Comparison of ENCODE assay signal across 8 cellular contexts in the genomic region with DNA sequence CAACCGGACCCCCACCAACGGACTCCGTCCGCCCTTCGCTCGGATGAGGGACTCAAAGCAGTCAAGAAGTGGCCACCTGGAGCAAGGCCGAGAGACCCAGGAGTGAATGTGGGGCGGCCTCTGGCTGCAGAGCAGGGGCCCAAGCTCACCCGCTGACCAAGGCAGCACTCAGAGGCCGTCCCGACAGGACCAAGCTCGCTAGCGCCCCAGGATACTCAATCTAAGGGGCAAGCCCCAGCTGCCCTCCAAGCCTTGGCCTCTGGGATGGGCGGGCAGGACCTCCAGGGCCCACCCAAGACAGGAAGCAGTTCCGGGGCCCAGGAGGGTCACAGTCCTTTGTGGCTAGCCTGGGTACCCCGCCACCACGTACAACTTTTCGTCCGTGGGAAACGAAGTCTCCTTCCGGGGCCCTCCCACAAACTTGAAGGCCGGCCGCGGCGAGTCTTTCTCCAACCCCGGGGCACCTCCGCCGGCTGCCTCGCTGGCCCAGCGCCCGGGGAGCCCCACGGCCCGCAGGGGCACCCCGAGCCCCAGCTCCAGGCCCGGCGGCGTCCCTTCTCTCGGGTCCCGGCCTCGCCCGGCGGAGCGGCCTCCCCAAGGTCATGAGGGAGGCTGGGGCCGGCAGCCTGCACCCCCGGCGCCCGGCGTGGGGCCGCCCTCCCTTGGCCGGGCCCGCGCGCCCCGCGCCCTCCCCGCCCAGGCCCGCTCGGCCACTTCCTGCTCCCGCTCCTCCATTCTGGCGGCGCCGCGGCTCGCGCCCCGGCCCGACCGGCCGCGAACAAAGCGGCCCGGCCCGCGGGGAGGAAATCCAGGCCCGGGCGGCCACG. TPM values are rescaled to one million over a fixed set of nuclear protein-coding genes. Genes with fewer than 3 reads are reported as not detected.
DNase-seq lines count a peak whose midpoint lies in the region; ATAC-seq and TF ChIP-seq lines count a peak whose summit lies in the region.

No MANE protein-coding gene starts in this region.

- H3K4me3 ChIP-seq in AG09309 (ENCODE audit: control insufficient read depth, low read depth, low read length): peak overlapping the region; percentile 72
- H3K4me3 ChIP-seq in Jurkat, Clone E6-1 (ENCODE audit: low read length): peak overlapping the region; percentile 72
- peak overlapping the region; percentile 88 to 97 for H3K4me3 ChIP-seq in ascending aorta
- H3K4me3 ChIP-seq in spleen: peak overlapping the region; percentile 58 to 94 (median 76)

- no peak for DNase-seq in AG09309 (ENCODE audit: low read depth)
- no peak for DNase-seq in Jurkat, Clone E6-1 (ENCODE audit: low read depth, low spot score)
- DNase-seq in ascending aorta (ENCODE audit: low spot score in 2 of 2): no peak
- peak; percentile 50 for DNase-seq in iPS-NIHi7 (ENCODE audit: extremely low spot score)
- DNase-seq in spleen: peak; percentile 92
- DNase-seq in putamen (ENCODE audit: low spot score): no peak
- no peak for DNase-seq in midbrain (lab: John Stamatoyannopoulos, UW)

- no peak for TF ChIP-seq POLR2A in spleen (IDR thresholded peaks at IDR 0.05)

- TF ChIP-seq CTCF in AG09309 (IDR thresholded peaks at IDR 0.05; ENCODE audit: control insufficient read depth, insufficient read depth, low read depth, low read length, missing control alignments) (no peak), ascending aorta (IDR thresholded peaks at IDR 0.05) (no peak), spleen (IDR thresholded peaks at IDR 0.05 in 8 of 11, conservative IDR thresholded peaks at IDR 0.05 in 3 of 11) (peak in 1 of 11 experiments; percentile 13)

- H3K4me1 ChIP-seq in ascending aorta (peaks cover 29 to 38% of the 10 kb centered on the region in 2 donors), spleen (peaks cover 58 to 93% (median 84%) of the 10 kb centered on the region in 6 donors)

- peaks cover 3 to 7% of the 10 kb centered on the region in 2 donors for H3K36me3 ChIP-seq in ascending aorta
- H3K36me3 ChIP-seq in spleen: peaks cover 0 to 29% (median 13%) of the 10 kb centered on the region in 6 donors

- ATAC-seq in GM18909 (IDR thresholded peaks at IDR 0.05; ENCODE audit: poor library complexity, unreplicated experiment): peak; percentile 33

- peak overlapping the region; percentile 53 to 62 for H3K27ac ChIP-seq in ascending aorta
- H3K27ac ChIP-seq in spleen: peak overlapping the region; percentile 68 to 95 (median 82)

- intact Hi-C loops in ascending aorta (cut with DNase I): no loop called here
- intact Hi-C loops in spleen (cut with DNase I; ENCODE audit: low total_unique reads): no loop called here

- 0 to 8% (median 3%) methylated on average over 38 to 77 of the region's 77 CpGs for WGBS in spleen, 5 donors

- H3K27me3 ChIP-seq in ascending aorta (no peaks in the 10 kb centered on the region), spleen (replicated peaks in 1 of 7) (no peaks in the 10 kb centered on the region)

- no peaks in the 10 kb centered on the region for H3K9me3 ChIP-seq in ascending aorta
- no peaks in the 10 kb centered on the region for H3K9me3 ChIP-seq in spleen

RNA-seq across cellular contexts. Expression of gene AKT1, which starts 0.7 kb away (rescaled TPM):
- polyA plus RNA-seq in Jurkat, Clone E6-1 (2012; ENCODE audit: insufficient read depth, insufficient read length): 149 TPM
- total RNA-seq in ascending aorta (112 TPM), spleen (100 to 1,000 TPM; 107 to 184 (median 141) TPM)
- polyA plus RNA-seq in spleen: 100 to 1,000 TPM in 1 of 3 donors, 10 to 100 TPM in 2; 56.2 to 114 (median 61.6) TPM

RNA-seq across cellular contexts. Expression of gene ZBTB42, which starts 6.0 kb away (rescaled TPM):
- polyA plus RNA-seq in Jurkat, Clone E6-1 (2012; ENCODE audit: insufficient read depth, insufficient read length): 4.2 TPM
- total RNA-seq in ascending aorta (23.5 TPM), spleen (10 to 100 TPM in 1 of 7 donors, 1 to 10 TPM in 6; 4.2 to 11.5 (median 7.9) TPM)
- 1 to 10 TPM in 2 of 3 donors, under 1 TPM in 1; 0.74 to 2.9 (median 1.1) TPM for polyA plus RNA-seq in spleen

RNA-seq across cellular contexts. Expression of gene SIVA1, which starts 41.9 kb away (rescaled TPM):
- polyA plus RNA-seq in Jurkat, Clone E6-1 (2012; ENCODE audit: insufficient read depth, insufficient read length): 269 TPM
- 410 TPM for total RNA-seq in ascending aorta
- total RNA-seq in spleen: 100 to 1,000 TPM in 3 of 7 donors, 10 to 100 TPM in 4; 56.7 to 198 (median 76.4) TPM
- 100 to 1,000 TPM; 119 to 226 (median 184) TPM for polyA plus RNA-seq in spleen

Comparison
In these comparisons a context has a peak if more than half of its experiments do, and no peak if none do; other contexts are left out.
1. DNase-seq: peak in iPS-NIHi7 (single experiment) and spleen (single experiment); none in AG09309 (single experiment), Jurkat, Clone E6-1 (single experiment), ascending aorta (0 of 2), putamen (single experiment) and midbrain (single experiment).
2. Peak in every context shown above with its lines, with median percentiles within 50 percentile points of each other: H3K4me3 ChIP-seq.